Comparison of ENCODE assay signal across 8 cellular contexts in the genomic region with DNA sequence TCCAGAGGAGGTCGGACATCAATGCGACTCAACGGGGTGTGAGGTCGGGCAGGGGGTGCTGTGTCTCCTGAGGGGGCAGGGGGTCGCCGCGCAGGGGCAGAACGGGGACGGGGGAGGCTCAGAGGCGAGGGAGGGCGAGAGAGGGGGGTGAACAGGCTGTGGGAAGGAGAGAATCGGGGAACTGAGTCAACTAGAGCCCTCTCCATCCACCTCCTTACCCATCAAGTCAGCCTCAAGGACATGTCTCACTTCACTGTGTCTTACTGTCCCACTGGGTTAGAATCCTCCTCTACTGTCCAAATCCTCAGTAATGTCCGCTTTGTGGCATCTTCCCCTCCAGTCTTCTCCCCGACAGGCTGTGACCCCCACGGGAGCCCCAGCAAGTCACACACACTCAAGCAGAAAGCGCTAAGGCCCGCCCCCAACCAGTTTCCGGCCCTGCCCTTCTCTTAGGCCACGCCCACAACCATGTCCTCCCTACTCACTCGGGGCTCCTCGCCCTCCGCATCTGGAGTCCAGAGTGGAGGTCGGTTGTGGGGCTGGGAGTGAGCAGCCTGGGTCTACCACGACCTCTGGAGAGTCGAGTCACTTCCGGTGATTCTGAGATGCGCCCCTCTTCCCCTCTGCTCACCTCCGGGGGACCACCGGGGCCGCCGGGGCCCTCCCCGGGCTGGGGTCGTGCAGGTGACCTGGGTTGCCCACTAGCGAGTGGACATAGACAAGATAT. TPM values are rescaled to one million over a fixed set of nuclear protein-coding genes. Genes with fewer than 3 reads are reported as not detected.
A peak's percentile ranks its signal among the peaks of the same experiment; 100 is the strongest.
DNase-seq lines count a peak whose midpoint lies in the region; ATAC-seq and TF ChIP-seq lines count a peak whose summit lies in the region.

No MANE protein-coding gene starts in this region.

- no peaks in the 10 kb centered on the region for H3K36me3 ChIP-seq in DOHH2 (ENCODE audit: control insufficient read depth, low read length)
- H3K36me3 ChIP-seq in Karpas-422 (ENCODE audit: insufficient read depth, low read length), result no peaks in the 10 kb centered on the region
- H3K36me3 ChIP-seq in mucosa of descending colon (ENCODE audit: low read depth), result no peaks in the 10 kb centered on the region
- H3K36me3 ChIP-seq in upper lobe of right lung, result no peaks in the 10 kb centered on the region

- H3K9me2 ChIP-seq in DOHH2 (replicated peaks; ENCODE audit: control insufficient read depth, low read length), result no peaks in the 10 kb centered on the region
- H3K9me2 ChIP-seq in Karpas-422 (replicated peaks; ENCODE audit: insufficient read depth, low read length), result no peaks in the 10 kb centered on the region

- H3K4me3 ChIP-seq in DOHH2 (ENCODE audit: low read length) (peak overlapping the region; percentile 47), Karpas-422 (ENCODE audit: low read length) (no peak overlapping the region), mucosa of descending colon (no peak overlapping the region), upper lobe of right lung (peak overlapping the region; percentile 23)

- no peak overlapping the region for H2AFZ ChIP-seq in Karpas-422 (ENCODE audit: low read length)

- H3K4me2 ChIP-seq in DOHH2 (ENCODE audit: low read length) (peak overlapping the region; percentile 59), Karpas-422 (ENCODE audit: low read depth, low read length, poor library complexity, severe bottlenecking) (no peak overlapping the region)

- no peak overlapping the region for H3K27ac ChIP-seq in DOHH2 (ENCODE audit: low read depth, low read length)
- no peak overlapping the region for H3K27ac ChIP-seq in Karpas-422 (ENCODE audit: low read length)
- H3K27ac ChIP-seq in upper lobe of right lung, result peak overlapping the region; percentile 1

- ATAC-seq in mucosa of descending colon, result peak; percentile 80
- peak; percentile 82 for ATAC-seq in upper lobe of right lung
- ATAC-seq in HG03521 (IDR thresholded peaks at IDR 0.05; ENCODE audit: unreplicated experiment), result no peak
- no peak for ATAC-seq in GM21717 (IDR thresholded peaks at IDR 0.05; ENCODE audit: unreplicated experiment)

- no peak overlapping the region for H3K9ac ChIP-seq in Karpas-422 (ENCODE audit: low read length)

- no peaks in the 10 kb centered on the region for H3K27me3 ChIP-seq in DOHH2 (ENCODE audit: control insufficient read depth, low read length)
- no peaks in the 10 kb centered on the region for H3K27me3 ChIP-seq in Karpas-422 (ENCODE audit: low read length)
- no peaks in the 10 kb centered on the region for H3K27me3 ChIP-seq in upper lobe of right lung

- intact Hi-C loops in mucosa of descending colon (cut with DNase I, micrococcal nuclease) (no loop called here), upper lobe of right lung (cut with DNase I) (no loop called here)

- in situ Hi-C loops in G401 (cut with HindIII; ENCODE audit: low sequenced_read_pairs), result no loop called here

- H4K20me1 ChIP-seq in DOHH2 (ENCODE audit: control insufficient read depth, insufficient read depth, low read depth, low read length), result no peaks in the 10 kb centered on the region
- no peaks in the 10 kb centered on the region for H4K20me1 ChIP-seq in Karpas-422 (ENCODE audit: insufficient read depth, low read depth, low read length)

- H3K79me2 ChIP-seq in DOHH2 (ENCODE audit: control insufficient read depth, low read length) (no peaks in the 10 kb centered on the region), Karpas-422 (ENCODE audit: low read length) (no peaks in the 10 kb centered on the region)

- no peak for TF ChIP-seq CTCF in DOHH2 (IDR thresholded peaks at IDR 0.05; ENCODE audit: low read depth, low read length, poor library complexity, severe bottlenecking)
- no peak for TF ChIP-seq CTCF in mucosa of descending colon (IDR thresholded peaks at IDR 0.05)
- TF ChIP-seq CTCF in upper lobe of right lung (IDR thresholded peaks at IDR 0.05), result no peak

- no peaks in the 10 kb centered on the region for H3F3A ChIP-seq in DOHH2 (ENCODE audit: control insufficient read depth, insufficient read depth)

- H3K4me1 ChIP-seq in DOHH2 (ENCODE audit: control insufficient read depth, low read length), result peaks cover 10% of the 10 kb centered on the region
- H3K4me1 ChIP-seq in Karpas-422 (ENCODE audit: low read length), result no peaks in the 10 kb centered on the region
- H3K4me1 ChIP-seq in mucosa of descending colon (ENCODE audit: low read depth), result no peaks in the 10 kb centered on the region
- no peaks in the 10 kb centered on the region for H3K4me1 ChIP-seq in upper lobe of right lung

- H3K9me3 ChIP-seq in DOHH2 (ENCODE audit: control insufficient read depth, insufficient read depth, low read length), result no peaks in the 10 kb centered on the region
- no peaks in the 10 kb centered on the region for H3K9me3 ChIP-seq in Karpas-422 (ENCODE audit: low read length)
- no peaks in the 10 kb centered on the region for H3K9me3 ChIP-seq in mucosa of descending colon
- H3K9me3 ChIP-seq in upper lobe of right lung, result no peaks in the 10 kb centered on the region

- DNase-seq in Karpas-422 (peak; percentile 75), mucosa of descending colon (peak; percentile 55 to 83 (median 78)), upper lobe of right lung (peak; percentile 86), G401 (ENCODE audit: low spot score) (no peak)
- peak; percentile 86 to 88 for DNase-seq in activated T-cell treated with anti-CD3 and anti-CD28 coated beads, Interleukin-2, amount 50 U/mL, for 48 hours

RNA-seq across cellular contexts. Expression of a gene that starts 9.3 kb away (rescaled TPM):
- total RNA-seq in Karpas-422 (2014; rRNA removed; shearing (Covaris generic); ENCODE audit: low replicate concordance), result not detected in 2 replicates
- 10 to 100 TPM in 2 of 3 donors, 1 to 10 TPM in 1; 4.6 to 30.2 (median 21.5) TPM for total RNA-seq in mucosa of descending colon
- 16.0 TPM for total RNA-seq in upper lobe of right lung
- total RNA-seq in G401 (2014; rRNA removed; shearing (Covaris generic)), result 12.4 and 20.4 TPM in 2 replicates

RNA-seq across cellular contexts. Expression of a gene that starts 13.1 kb away (rescaled TPM):
- total RNA-seq in Karpas-422 (2014; rRNA removed; shearing (Covaris generic); ENCODE audit: low replicate concordance), result 22.6 and 31.3 TPM in 2 replicates
- 10 to 100 TPM; 31.8 to 47.7 (median 44.6) TPM for total RNA-seq in mucosa of descending colon
- 80.9 TPM for total RNA-seq in upper lobe of right lung
- total RNA-seq in G401 (2014; rRNA removed; shearing (Covaris generic)), result 44.0 and 58.7 TPM in 2 replicates

RNA-seq across cellular contexts. Expression of a gene that starts 22.9 kb away (rescaled TPM):
- 1.0 and 1.9 TPM in 2 replicates for total RNA-seq in Karpas-422 (2014; rRNA removed; shearing (Covaris generic); ENCODE audit: low replicate concordance)
- total RNA-seq in mucosa of descending colon (10 to 100 TPM in 1 of 3 donors, 1 to 10 TPM in 2; 2.4 to 10.1 (median 2.4) TPM), upper lobe of right lung (23.5 TPM)
- 62.8 and 69.0 TPM in 2 replicates for total RNA-seq in G401 (2014; rRNA removed; shearing (Covaris generic))

RNA-seq across cellular contexts. Expression of a gene that starts 39.4 kb away (rescaled TPM):
- total RNA-seq in Karpas-422 (2014; rRNA removed; shearing (Covaris generic); ENCODE audit: low replicate concordance), result not detected in 2 replicates
- total RNA-seq in mucosa of descending colon (under 1 TPM in 1 of 3 donors, not detected in 2; 0.32 TPM), upper lobe of right lung (not detected)
- not detected in 2 replicates for total RNA-seq in G401 (2014; rRNA removed; shearing (Covaris generic))

RNA-seq across cellular contexts. Expression of a gene that starts 41.0 kb away (rescaled TPM):
- 57.5 and 98.2 TPM in 2 replicates for total RNA-seq in Karpas-422 (2014; rRNA removed; shearing (Covaris generic); ENCODE audit: low replicate concordance)
- total RNA-seq in mucosa of descending colon, result 100 to 1,000 TPM; 171 to 219 (median 205) TPM
- total RNA-seq in upper lobe of right lung, result 287 TPM
- total RNA-seq in G401 (2014; rRNA removed; shearing (Covaris generic)), result 201 and 252 TPM in 2 replicates

Comparison
In these comparisons a context has a peak if more than half of its experiments do, and no peak if none do; other contexts are left out.
1. H3K4me3 ChIP-seq: peak in DOHH2 (single experiment) and upper lobe of right lung (single experiment); none in Karpas-422 (single experiment) and mucosa of descending colon (single experiment).
2. ATAC-seq: peak in mucosa of descending colon (single experiment) and upper lobe of right lung (single experiment); none in HG03521 (single experiment) and GM21717 (single experiment).